In genomic region chr19:52343548-52343947, GRCh38 we compare ENCODE assay signal across 8 cellular contexts. TPM values are rescaled to one million over a fixed set of nuclear protein-coding genes. Genes with fewer than 3 reads are reported as not detected.
A peak's percentile ranks its signal among the peaks of the same experiment; 100 is the strongest.
DNase-seq lines count a peak whose midpoint lies in the region; ATAC-seq, FAIRE-seq and TF ChIP-seq lines count a peak whose summit lies in the region.

No MANE protein-coding gene starts in this region.

- H3K27me3 ChIP-seq in tibial artery = no peaks in the 10 kb centered on the region

- FAIRE-seq in D721Med (lab: Jason Lieb, UNC) = peak; percentile 77

- H3K27ac ChIP-seq in tibial artery = no peak overlapping the region

- peaks cover 0 to 23% (median 5%) of the 10 kb centered on the region in 7 donors for H3K9me3 Mint-ChIP-seq in naive B cell

- ATAC-seq in naive B cell (ENCODE audit: low read depth in 2 of 2) (peak; percentile 68 to 79), GM18517 (IDR thresholded peaks at IDR 0.05; ENCODE audit: unreplicated experiment) (no peak), HG03025 (IDR thresholded peaks at IDR 0.05; ENCODE audit: low FRiP score, unreplicated experiment) (no peak)

- no peaks in the 10 kb centered on the region for H3K9me3 ChIP-seq in tibial artery

- peaks cover 11 to 12% (median 11%) of the 10 kb centered on the region in 3 donors for H3K36me3 ChIP-seq in tibial artery

- TF ChIP-seq CTCF in D721Med (IDR thresholded peaks at IDR 0.05; ENCODE audit: insufficient read depth, missing control alignments) (peak; percentile 57), LNCaP clone FGC (IDR thresholded peaks at IDR 0.05; ENCODE audit: control insufficient read depth, extremely low read depth, insufficient read depth) (peak; percentile 56), tibial artery (IDR thresholded peaks at IDR 0.05) (peak; percentile 51 to 55)

- peaks cover 4 to 11% of the 10 kb centered on the region in 2 donors for H3K36me3 Mint-ChIP-seq in naive B cell

- no peaks in the 10 kb centered on the region for H3K4me1 ChIP-seq in tibial artery

- H3K4me3 ChIP-seq in LNCaP clone FGC (ENCODE audit: low read depth, low read length) (no peak overlapping the region), tibial artery (no peak overlapping the region)

- H3K4me3 Mint-ChIP-seq in naive B cell = no peak overlapping the region

- no peak overlapping the region for H3K27ac Mint-ChIP-seq in naive B cell

- DNase-seq in D721Med (ENCODE audit: insufficient read length, low spot score) = peak; percentile 52
- DNase-seq in LNCaP clone FGC (ENCODE audit: low read depth) = peak; percentile 32
- DNase-seq in activated CD4-positive, alpha-beta T cell treated with anti-CD3 and anti-CD28 coated beads for 1 hour = peak; percentile 20
- DNase-seq in dermis blood vessel endothelial cell = peak; percentile 75
- DNase-seq in naive B cell = peak; percentile 25
- peak; percentile 25 to 65 for DNase-seq in tibial artery

- no peaks in the 10 kb centered on the region for H3K27me3 Mint-ChIP-seq in naive B cell

- intact Hi-C loops in tibial artery (cut with DNase I; ENCODE audit: low total_unique reads) = no loop called here

- peaks cover 0 to 5% (median 0%) of the 10 kb centered on the region in 3 donors for H3K4me1 Mint-ChIP-seq in naive B cell

RNA-seq across cellular contexts. Expression of gene ZNF610, which starts 7.5 kb away (rescaled TPM):
- total RNA-seq in dermis blood vessel endothelial cell = 3.3 and 3.7 TPM in 2 replicates
- 10 to 100 TPM in 1 of 6 donors, 1 to 10 TPM in 5; 1.4 to 10.7 (median 3.3) TPM for polyA plus RNA-seq in naive B cell (ENCODE audit: low read depth in 6 of 6)

RNA-seq across cellular contexts. Expression of gene ZNF880, which starts 26.2 kb away (rescaled TPM):
- total RNA-seq in dermis blood vessel endothelial cell = 11.4 and 20.9 TPM in 2 replicates
- 10 to 100 TPM; 45.2 to 74.7 (median 58.4) TPM for polyA plus RNA-seq in naive B cell (ENCODE audit: low read depth in 6 of 6)

RNA-seq across cellular contexts. Expression of gene ZNF480, which starts 46.6 kb away (rescaled TPM):
- total RNA-seq in dermis blood vessel endothelial cell = 4.9 and 5.4 TPM in 2 replicates
- polyA plus RNA-seq in naive B cell (ENCODE audit: low read depth in 6 of 6) = 10 to 100 TPM; 10.1 to 42.2 (median 29.7) TPM

RNA-seq across cellular contexts. Expression of gene ZNF528, which starts 54.1 kb away (rescaled TPM):
- total RNA-seq in dermis blood vessel endothelial cell = 12.2 and 13.8 TPM in 2 replicates
- 10 to 100 TPM; 11.5 to 17.0 (median 16.1) TPM for polyA plus RNA-seq in naive B cell (ENCODE audit: low read depth in 6 of 6)

Comparison
In these comparisons a context has a peak if more than half of its experiments do, and no peak if none do; other contexts are left out.
1. DNase-seq: peak in every context shown above with its lines; median percentile 75 in dermis blood vessel endothelial cell; 52 in D721Med; 45 in tibial artery; 32 in LNCaP clone FGC; 25 in naive B cell; 20 in activated CD4-positive, alpha-beta T cell treated with anti-CD3 and anti-CD28 coated beads for 1 hour.
2. ATAC-seq: peak in naive B cell (2 of 2); none in GM18517 (single experiment) and HG03025 (single experiment).
3. Peak in every context shown above with its lines, with median percentiles within 50 percentile points of each other: CTCF ChIP-seq.